17 cellular contexts compared by ENCODE assay signal in the genomic region with DNA sequence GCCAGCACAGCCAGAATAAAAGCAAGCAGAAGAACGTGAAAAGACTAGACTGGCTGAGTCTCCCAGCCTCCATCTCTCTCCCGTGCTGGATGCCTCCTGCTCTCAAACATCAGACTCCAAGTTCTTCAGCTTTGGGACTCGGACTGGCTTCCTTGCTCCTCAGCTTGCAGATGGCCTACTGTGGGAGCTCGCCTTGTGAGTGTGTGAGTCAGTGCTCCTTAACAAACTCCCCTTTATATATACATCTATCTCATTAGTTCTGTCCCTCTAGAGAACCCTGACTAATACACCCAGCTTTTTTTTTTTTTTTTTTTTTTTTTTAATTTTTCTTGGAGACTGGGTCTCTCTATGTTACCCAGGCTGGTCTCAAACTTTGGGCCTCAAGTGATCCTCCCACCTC. TPM values are rescaled to one million over a fixed set of nuclear protein-coding genes. Genes with fewer than 3 reads are reported as not detected.
DNase-seq lines count a peak whose midpoint lies in the region; ATAC-seq and TF ChIP-seq lines count a peak whose summit lies in the region.
"Had no signal": no experiment of that assay in that cellular context is flagged by ENCODE, and none has a peak within 500 bp of the region (broad histone marks: within the 10 kb centered on the region; RNA-seq: fewer than 3 reads in every experiment).

No MANE protein-coding gene starts in this region.

- H3K4me3 Mint-ChIP-seq in activated CD8-positive, alpha-beta T cell treated with anti-CD3 and anti-CD28 coated beads, Interleukin-2, amount 10 ng/mL, durations not matched to agents 7 days and 5 days = no peak overlapping the region
- H3K4me3 Mint-ChIP-seq: activated CD8-positive, alpha-beta memory T cell treated with anti-CD3 and anti-CD28 coated beads, Interleukin-2, amount 10 ng/mL, durations not matched to agents 7 days and 5 days; neural crest cell; stimulated activated naive CD8-positive, alpha-beta T cell treated with anti-CD3 and anti-CD28 coated beads, Interleukin-15, amount 100 ng/mL, for 72 hours; T-helper 1 cell treated with Interleukin-12 subunit alpha and Interleukin-12 subunit beta and Interleukin-4 antibody, amounts not matched to agents 30 μg/mL and 1 μg/mL, for 36 hours had no signal

- no peak overlapping the region for H3K4me3 ChIP-seq in fibroblast of mammary gland (ENCODE audit: control insufficient read depth, low read depth, low read length)
- no peak overlapping the region for H3K4me3 ChIP-seq in sigmoid colon

- WGBS in sigmoid colon, 2 donors = 76 to 78% methylated on average over 4 of the region's 4 CpGs

- H3K27me3 Mint-ChIP-seq in activated CD8-positive, alpha-beta T cell treated with anti-CD3 and anti-CD28 coated beads, Interleukin-2, amount 10 ng/mL, durations not matched to agents 7 days and 5 days (ENCODE audit: low read depth) = no peaks in the 10 kb centered on the region
- H3K27me3 Mint-ChIP-seq: stimulated activated naive CD8-positive, alpha-beta T cell treated with anti-CD3 and anti-CD28 coated beads, Interleukin-15, amount 100 ng/mL, for 72 hours had no signal

- peaks cover 53% of the 10 kb centered on the region for H3K4me1 Mint-ChIP-seq in activated CD8-positive, alpha-beta T cell treated with anti-CD3 and anti-CD28 coated beads, Interleukin-2, amount 10 ng/mL, durations not matched to agents 7 days and 5 days (ENCODE audit: low read depth)

- no peaks in the 10 kb centered on the region for H3K27me3 ChIP-seq in sigmoid colon

- POLR2A ChIA-PET in activated CD8-positive, alpha-beta T cell treated with anti-CD3 and anti-CD28 coated beads, Interleukin-2, amount 10 ng/mL, durations not matched to agents 7 days and 5 days (lab: Charles Lee) = interaction anchor here (1.0 kb wide), 1 partner anchor 23 kb away, joined by 3 read pairs; no protein-coding TSS in a partner anchor

- TF ChIP-seq EP300 in sigmoid colon (IDR thresholded peaks at IDR 0.05) = no peak

- no peaks in the 10 kb centered on the region for H3K9me3 Mint-ChIP-seq in activated CD8-positive, alpha-beta T cell treated with anti-CD3 and anti-CD28 coated beads, Interleukin-2, amount 10 ng/mL, durations not matched to agents 7 days and 5 days (ENCODE audit: insufficient read depth)
- H3K9me3 Mint-ChIP-seq: neural crest cell had no signal

- no peak for TF ChIP-seq POLR2A in sigmoid colon (IDR thresholded peaks at IDR 0.05)

- H3K9me3 ChIP-seq in sigmoid colon = no peaks in the 10 kb centered on the region

- CTCF ChIA-PET in activated CD8-positive, alpha-beta T cell treated with anti-CD3 and anti-CD28 coated beads, Interleukin-2, amount 10 ng/mL, durations not matched to agents 7 days and 5 days (lab: Charles Lee) = no interaction called here

- ATAC-seq in activated CD8-positive, alpha-beta T cell treated with anti-CD3 and anti-CD28 coated beads, Interleukin-2, amount 10 ng/mL, durations not matched to agents 7 days and 5 days = no peak
- ATAC-seq in HG03378 (IDR thresholded peaks at IDR 0.05; ENCODE audit: unreplicated experiment) (no peak), GM18502 (IDR thresholded peaks at IDR 0.05; ENCODE audit: poor library complexity, unreplicated experiment) (no peak)
- ATAC-seq: activated CD8-positive, alpha-beta memory T cell treated with anti-CD3 and anti-CD28 coated beads, Interleukin-2, amount 10 ng/mL, durations not matched to agents 7 days and 5 days; right cardiac atrium; stimulated activated naive CD8-positive, alpha-beta T cell treated with anti-CD3 and anti-CD28 coated beads, Interleukin-15, amount 100 ng/mL, for 72 hours had no signal

- no peaks in the 10 kb centered on the region for H3K36me3 ChIP-seq in sigmoid colon

- H3K27ac ChIP-seq in sigmoid colon = peak overlapping the region; percentile 98 to 100 (median 100)

- TF ChIP-seq CTCF in fibroblast of mammary gland (conservative IDR thresholded peaks at IDR 0.05; ENCODE audit: control insufficient read depth, insufficient read depth, low read depth, low read length) (no peak), sigmoid colon (IDR thresholded peaks at IDR 0.05) (no peak)

- H3K27ac Mint-ChIP-seq in activated CD8-positive, alpha-beta T cell treated with anti-CD3 and anti-CD28 coated beads, Interleukin-2, amount 10 ng/mL, durations not matched to agents 7 days and 5 days = peak overlapping the region; percentile 43
- H3K27ac Mint-ChIP-seq: activated CD8-positive, alpha-beta memory T cell treated with anti-CD3 and anti-CD28 coated beads, Interleukin-2, amount 10 ng/mL, durations not matched to agents 7 days and 5 days; T-helper 1 cell treated with Interleukin-12 subunit alpha and Interleukin-12 subunit beta and Interleukin-4 antibody, amounts not matched to agents 30 μg/mL and 1 μg/mL, for 36 hours had no signal

- DNase-seq in ELR (ENCODE audit: low read depth) (peak; percentile 59), fibroblast of mammary gland (ENCODE audit: low read depth) (peak; percentile 76), sigmoid colon (no peak), amniotic stem cell (lab: John Stamatoyannopoulos, UW) (no peak), NCI-H1417 treated with DMSO at 0.1 percent for 48 hours (lab: John Stamatoyannopoulos, UW) (no peak)
- DNase-seq in activated CD8-positive, alpha-beta T cell treated with anti-CD3 and anti-CD28 coated beads, Interleukin-2, amount 10 ng/mL, durations not matched to agents 7 days and 5 days = no peak
- DNase-seq: activated CD8-positive, alpha-beta memory T cell treated with anti-CD3 and anti-CD28 coated beads, Interleukin-2, amount 10 ng/mL, durations not matched to agents 7 days and 5 days; activated gamma-delta T cell treated with Interleukin-2 at 50 U/mL for 16 hours; central memory CD4-positive, alpha-beta T cell; NCI-H345; SHP77; stimulated activated naive CD8-positive, alpha-beta T cell treated with anti-CD3 and anti-CD28 coated beads, Interleukin-15, amount 100 ng/mL, for 72 hours had no signal

- intact Hi-C loops in sigmoid colon (cut with DNase I) = no loop called here

- H3K36me3 Mint-ChIP-seq in activated CD8-positive, alpha-beta T cell treated with anti-CD3 and anti-CD28 coated beads, Interleukin-2, amount 10 ng/mL, durations not matched to agents 7 days and 5 days (ENCODE audit: low read depth) = peaks cover 10% of the 10 kb centered on the region
- H3K36me3 Mint-ChIP-seq: activated CD8-positive, alpha-beta memory T cell treated with anti-CD3 and anti-CD28 coated beads, Interleukin-2, amount 10 ng/mL, durations not matched to agents 7 days and 5 days had no signal

- H3K4me1 ChIP-seq in sigmoid colon = peaks cover 0 to 100% (median 99%) of the 10 kb centered on the region in 4 donors

RNA-seq across cellular contexts. Expression of gene ACTN1, which starts 46.9 kb away (rescaled TPM):
- total RNA-seq in activated CD8-positive, alpha-beta T cell treated with anti-CD3 and anti-CD28 coated beads, Interleukin-2, amount 10 ng/mL, durations not matched to agents 7 days and 5 days = 10 to 100 TPM; 51.4 to 56.1 TPM
- 1,000 to 10,000 TPM in 1 of 4 donors, 100 to 1,000 TPM in 3; 372 to 1,069 (median 688) TPM for total RNA-seq in sigmoid colon
- polyA plus RNA-seq in sigmoid colon = 10 to 100 TPM; 20.1 to 98.1 (median 24.0) TPM

Comparison
In these comparisons a context has a peak if more than half of its experiments do, and no peak if none do; other contexts are left out.
1. DNase-seq: peak in ELR (single experiment) and fibroblast of mammary gland (single experiment); none in activated CD8-positive, alpha-beta T cell treated with anti-CD3 and anti-CD28 coated beads, Interleukin-2, amount 10 ng/mL, durations not matched to agents 7 days and 5 days (single experiment), sigmoid colon (single experiment), amniotic stem cell (single experiment) and NCI-H1417 treated with DMSO at 0.1 percent for 48 hours (single experiment).
2. RNA of gene ACTN1, which starts 46.9 kb away (total RNA-seq): 372 to 1,069 TPM in sigmoid colon; 51.4 to 56.1 TPM in activated CD8-positive, alpha-beta T cell treated with anti-CD3 and anti-CD28 coated beads, Interleukin-2, amount 10 ng/mL, durations not matched to agents 7 days and 5 days; every median in the first group is over 4 times any median in the second.